ENCODE assay signal across 8 cellular contexts in the genomic region with DNA sequence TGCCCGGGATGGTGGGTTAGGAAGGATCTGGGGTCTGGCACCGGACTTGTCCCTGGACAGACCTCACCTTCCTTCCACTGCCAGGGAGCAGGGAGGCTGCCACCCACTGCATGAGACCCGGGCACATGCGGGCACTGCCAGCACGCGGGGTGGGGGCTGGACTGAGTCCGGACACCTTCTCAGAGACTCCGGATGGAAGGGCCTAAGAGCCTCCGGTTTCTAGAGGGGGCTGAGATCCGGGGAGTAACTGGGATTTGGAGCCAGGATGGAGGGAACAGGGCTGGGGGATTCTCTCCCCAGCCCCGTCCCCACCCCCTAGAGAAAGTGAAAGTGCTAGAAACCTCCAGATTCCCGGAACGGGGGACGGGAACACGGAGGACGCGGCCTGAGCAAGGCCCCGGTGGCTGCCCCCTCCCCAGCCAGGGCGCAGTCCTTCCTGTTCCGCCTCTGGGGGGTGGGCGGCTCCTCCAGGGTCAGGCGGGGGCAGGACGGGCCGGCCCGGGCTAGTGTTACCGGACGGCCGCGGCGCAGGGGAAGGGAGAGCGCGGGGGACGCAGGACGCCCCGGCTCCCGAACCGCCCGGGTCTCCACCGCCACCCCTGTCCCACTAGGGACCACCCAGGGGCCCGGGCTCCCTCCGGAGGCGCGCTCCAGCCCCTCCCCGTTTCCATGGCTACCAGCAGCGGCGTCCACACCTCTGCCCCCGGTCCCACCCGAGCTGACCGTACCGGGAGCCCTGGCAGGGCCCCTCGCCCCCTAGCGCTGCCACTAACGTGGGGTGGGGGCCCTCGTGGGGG. TPM values are rescaled to one million over a fixed set of nuclear protein-coding genes. Genes with fewer than 3 reads are reported as not detected.
A peak's percentile ranks its signal among the peaks of the same experiment; 100 is the strongest.
DNase-seq lines count a peak whose midpoint lies in the region; ATAC-seq and TF ChIP-seq lines count a peak whose summit lies in the region.

No MANE protein-coding gene starts in this region.

- H3K36me3 ChIP-seq in HCT116 (ENCODE audit: control insufficient read depth in 1 of 2, insufficient read depth in 2 of 2, low read length in 2 of 2) (peaks cover 0 to 6% of the 10 kb centered on the region in 2 experiments; a peak in 1 of 4 replicates), left lung (no peaks in the 10 kb centered on the region), thoracic aorta (no peaks in the 10 kb centered on the region)

- DNase-seq in GM13976 (ENCODE audit: low spot score) (peak; percentile 72), HCT116 (ENCODE audit: low read depth, low spot score) (no peak), OCI-M1 (lab: John Stamatoyannopoulos, UW) (peak; percentile 59), cardiac fibroblast (ENCODE audit: low read depth in 2 of 2) (no peak), left lung (peak in 1 of 2 donors; percentile 63), thoracic aorta (ENCODE audit: low spot score) (no peak), GDM1 (lab: John Stamatoyannopoulos, UW) (no peak)

- H4K20me1 ChIP-seq in HCT116 (ENCODE audit: insufficient read depth): no peaks in the 10 kb centered on the region

- H3K9me3 ChIP-seq in HCT116 (ENCODE audit: control insufficient read depth in 1 of 2, insufficient read depth in 1 of 2, low read depth in 1 of 2, low read length in 2 of 2): no peaks in the 10 kb centered on the region
- no peaks in the 10 kb centered on the region for H3K9me3 ChIP-seq in left lung
- no peaks in the 10 kb centered on the region for H3K9me3 ChIP-seq in thoracic aorta

- ATAC-seq in HCT116: peak; percentile 65
- peak; percentile 68 for ATAC-seq in left lung
- no peak for ATAC-seq in thoracic aorta (ENCODE audit: insufficient number of reproducible peaks, low FRiP score, low read depth)
- no peak for ATAC-seq in HG02885 (IDR thresholded peaks at IDR 0.05; ENCODE audit: poor library complexity, unreplicated experiment)

- in situ Hi-C loops in GM13976 (cut with MboI; ENCODE audit: low sequenced_read_pairs, unreplicated experiment): no loop called here

- H2AFZ ChIP-seq in HCT116 (ENCODE audit: low read depth, low read length, poor library complexity, severe bottlenecking): no peak overlapping the region

- H3K27ac ChIP-seq in HCT116 (ENCODE audit: low read depth, low read length): peak overlapping the region; percentile 71; the same call in 1 of the 2 replicates
- H3K27ac ChIP-seq in left lung: peak overlapping the region; percentile 76 to 83
- peak overlapping the region in 1 of 2 donors; percentile 44 for H3K27ac ChIP-seq in thoracic aorta

- peaks cover 48% of the 10 kb centered on the region; the same call in 1 of the 2 replicates for H3K79me2 ChIP-seq in HCT116 (ENCODE audit: insufficient read depth, low read length)

- H3K9me2 ChIP-seq in HCT116 (ENCODE audit: insufficient read depth): no peaks in the 10 kb centered on the region

- RAD21 ChIA-PET in HCT116 (lab: Charles Lee; ENCODE audit: low non-redundant PET in 1 of 2, low total read pairs in 2 of 2, uncharacterized antibody in 2 of 2, unreplicated experiment in 2 of 2): interaction anchor here in 1 of 2 experiments (0.7 kb wide), 1 partner anchor 138 kb away, joined by 3 read pairs; no protein-coding TSS in a partner anchor

- intact Hi-C loops in HCT116 (cut with micrococcal nuclease): no loop called here
- intact Hi-C loops in left lung (cut with DNase I): no loop called here

- CTCF ChIA-PET in HCT116 (lab: Charles Lee): no interaction called here

- peaks cover 8 to 21% of the 10 kb centered on the region in 2 experiments for H3K4me1 ChIP-seq in HCT116 (ENCODE audit: control insufficient read depth in 1 of 2, insufficient read depth in 2 of 2, low read length in 2 of 2)
- H3K4me1 ChIP-seq in left lung: peaks cover 5 to 54% of the 10 kb centered on the region in 2 donors
- peaks cover 0 to 7% of the 10 kb centered on the region in 2 donors for H3K4me1 ChIP-seq in thoracic aorta (ENCODE audit: control insufficient read depth in 1 of 2, low read depth in 2 of 2)

- BruUV-seq in HCT116 (replicated peaks; lab: Mats Ljungman, UMichigan): no TSS peak

- no peak for TF ChIP-seq POLR2A in HCT116 (IDR thresholded peaks at IDR 0.05; ENCODE audit: borderline replicate concordance, extremely low read depth, insufficient read depth, insufficient read length)

- TF ChIP-seq CTCF in GM13976 (IDR thresholded peaks at IDR 0.05; ENCODE audit: borderline replicate concordance, control extremely low read depth, extremely low read depth, insufficient read depth, missing control alignments) (no peak), HCT116 (IDR thresholded peaks at IDR 0.05 in 2 of 3, conservative IDR thresholded peaks at IDR 0.05 in 1 of 3; ENCODE audit: borderline replicate concordance in 1 of 3, insufficient read depth in 1 of 3, low read depth in 2 of 3, low read length in 2 of 3) (no peak), cardiac fibroblast (IDR thresholded peaks at IDR 0.05; ENCODE audit: low read depth, low read length) (no peak), left lung (IDR thresholded peaks at IDR 0.05) (no peak), thoracic aorta (IDR thresholded peaks at IDR 0.05) (no peak)

- H3K27me3 ChIP-seq in HCT116 (ENCODE audit: insufficient read depth, low read length): no peaks in the 10 kb centered on the region
- peaks cover 0 to 52% of the 10 kb centered on the region in 2 donors for H3K27me3 ChIP-seq in left lung
- H3K27me3 ChIP-seq in thoracic aorta (replicated peaks; ENCODE audit: insufficient read depth): no peaks in the 10 kb centered on the region

- H3K4me2 ChIP-seq in HCT116 (ENCODE audit: low read length): peak overlapping the region; percentile 81

- H3K4me3 ChIP-seq in HCT116 (replicated peaks in 1 of 2; ENCODE audit: low read depth in 1 of 2, low read length in 2 of 2): peak overlapping the region; percentile 67 to 77
- H3K4me3 ChIP-seq in cardiac fibroblast (replicated peaks in 1 of 2; ENCODE audit: low read depth in 2 of 2, low read length in 2 of 2): peak overlapping the region; percentile 66 to 79
- peak overlapping the region; percentile 70 to 85 for H3K4me3 ChIP-seq in left lung
- peak overlapping the region; percentile 94 for H3K4me3 ChIP-seq in thoracic aorta

- H3K9ac ChIP-seq in HCT116 (ENCODE audit: low read length): peak overlapping the region; percentile 86

- no peak for TF ChIP-seq RAD21 in HCT116 (IDR thresholded peaks at IDR 0.05; ENCODE audit: low read depth)

- POLR2A ChIA-PET in HCT116 (lab: Charles Lee): no interaction called here

TF ChIP-seq in HCT116, 20 proteins besides CTCF, POLR2A, EP300 and RAD21:
- TF ChIP-seq ATF3 (IDR thresholded peaks at IDR 0.05): no peak
- TF ChIP-seq EZH2phosphoT487 (IDR thresholded peaks at IDR 0.05; ENCODE audit: borderline replicate concordance): no peak
- TF ChIP-seq EZH2 (IDR thresholded peaks at IDR 0.05): no peak
- no peak for TF ChIP-seq ZFX (IDR thresholded peaks at IDR 0.05)
- no peak for TF ChIP-seq CBX3 (IDR thresholded peaks at IDR 0.05; ENCODE audit: low read depth)
- no peak for TF ChIP-seq JUND (IDR thresholded peaks at IDR 0.05)
- no peak for TF ChIP-seq SRF (IDR thresholded peaks at IDR 0.05; ENCODE audit: low read depth)
- no peak for TF ChIP-seq ELF1 (IDR thresholded peaks at IDR 0.05; ENCODE audit: borderline replicate concordance, low read depth)
- no peak for TF ChIP-seq SP1 (IDR thresholded peaks at IDR 0.05; ENCODE audit: low read depth)
- TF ChIP-seq YY1 (IDR thresholded peaks at IDR 0.05; ENCODE audit: extremely low read depth, insufficient replicate concordance, low read depth, low read length): no peak

RNA-seq across cellular contexts. Expression of gene SLC12A7, which starts 0.7 kb away (rescaled TPM):
- total RNA-seq in HCT116 (2021; ENCODE audit: unreplicated experiment) (29.6 TPM), left lung (10 to 100 TPM; 39.4 to 45.0 TPM), thoracic aorta (10 to 100 TPM; 18.4 to 34.6 TPM)
- 23.5 and 27.2 TPM in 2 replicates for polyA plus RNA-seq in HCT116 (2012)

Comparison
In these comparisons a context has a peak if more than half of its experiments do, and no peak if none do; other contexts are left out.
1. DNase-seq: peak in GM13976 (single experiment) and OCI-M1 (single experiment); none in HCT116 (single experiment), cardiac fibroblast (0 of 2), thoracic aorta (single experiment) and GDM1 (single experiment).
2. ATAC-seq: peak in HCT116 (single experiment) and left lung (single experiment); none in thoracic aorta (single experiment) and HG02885 (single experiment).
3. Peak in every context shown above with its lines, with median percentiles within 50 percentile points of each other: H3K4me3 ChIP-seq.